Comparison of ENCODE assay signal across 1 cellular context in genomic region chr18:10898417-10898974, GRCh38.
TF ChIP-seq lines count a peak whose summit lies in the region.

No MANE protein-coding gene starts in this region.

TF ChIP-seq in IMR-90, 13 proteins besides CTCF, POLR2A, EP300 and RAD21 (continued from another document):
- TF ChIP-seq MAZ (IDR thresholded peaks at IDR 0.05; ENCODE audit: borderline replicate concordance, low read depth, low read length) = no peak
- no peak for TF ChIP-seq CEBPB (IDR thresholded peaks at IDR 0.05; ENCODE audit: low read depth, low read length)
- no peak for TF ChIP-seq RCOR1 (IDR thresholded peaks at IDR 0.05; ENCODE audit: insufficient replicate concordance, low read length)
- TF ChIP-seq MAFK (IDR thresholded peaks at IDR 0.05; ENCODE audit: low read depth, low read length) = no peak
- no peak for TF ChIP-seq FOS (IDR thresholded peaks at IDR 0.05; ENCODE audit: low read depth, low read length)
- TF ChIP-seq, protein P1, sequence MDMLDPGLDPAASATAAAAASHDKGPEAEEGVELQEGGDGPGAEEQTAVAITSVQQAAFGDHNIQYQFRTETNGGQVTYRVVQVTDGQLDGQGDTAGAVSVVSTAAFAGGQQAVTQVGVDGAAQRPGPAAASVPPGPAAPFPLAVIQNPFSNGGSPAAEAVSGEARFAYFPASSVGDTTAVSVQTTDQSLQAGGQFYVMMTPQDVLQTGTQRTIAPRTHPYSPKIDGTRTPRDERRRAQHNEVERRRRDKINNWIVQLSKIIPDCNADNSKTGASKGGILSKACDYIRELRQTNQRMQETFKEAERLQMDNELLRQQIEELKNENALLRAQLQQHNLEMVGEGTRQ (IDR thresholded peaks at IDR 0.05; ENCODE audit: low read depth, low read length) = no peak
